In genomic region chr20:59598625-59599310, GRCh38 we compare ENCODE assay signal across 10 cellular contexts. TPM values are rescaled to one million over a fixed set of nuclear protein-coding genes. Genes with fewer than 3 reads are reported as not detected.
DNase-seq lines count a peak whose midpoint lies in the region; ATAC-seq and TF ChIP-seq lines count a peak whose summit lies in the region.
"Had no signal": no experiment of that assay in that cellular context is flagged by ENCODE, and none has a peak within 500 bp of the region (broad histone marks: within the 10 kb centered on the region; RNA-seq: fewer than 3 reads in every experiment).

No MANE protein-coding gene starts in this region.

- no peak overlapping the region for H3K4me2 ChIP-seq in OCI-LY1 (ENCODE audit: low read length)

- no peaks in the 10 kb centered on the region for H3F3A ChIP-seq in OCI-LY1 (ENCODE audit: insufficient read depth, low read length)

- H2AFZ ChIP-seq in OCI-LY1 (ENCODE audit: low read length): no peak overlapping the region

- no peak overlapping the region for H3K9ac ChIP-seq in OCI-LY1 (ENCODE audit: low read length)

- no peak for TF ChIP-seq POLR2A in body of pancreas (IDR thresholded peaks at IDR 0.05)

- H3K9me2 ChIP-seq in OCI-LY1 (ENCODE audit: low read depth, low read length): no peaks in the 10 kb centered on the region

- H3K27ac ChIP-seq in OCI-LY1 (ENCODE audit: low read depth, low read length, poor library complexity, severe bottlenecking) (no peak overlapping the region), body of pancreas (no peak overlapping the region)

- H3K4me1 ChIP-seq in OCI-LY1 (ENCODE audit: insufficient read depth, low read length, severe bottlenecking): no peaks in the 10 kb centered on the region
- no peaks in the 10 kb centered on the region for H3K4me1 ChIP-seq in body of pancreas

- peak; percentile 14 for DNase-seq in NCI-H1092 treated with DMSO at 0.1 percent for 48 hours (lab: John Stamatoyannopoulos, UW)
- no peak for DNase-seq in NCI-H1092 (lab: John Stamatoyannopoulos, UW)
- DNase-seq in body of pancreas: peak; percentile 12 to 44 (median 38)
- DNase-seq in left lobe of liver (ENCODE audit: low spot score): no peak
- DNase-seq in superior temporal gyrus (ENCODE audit: extremely low spot score): peak; percentile 84

- ATAC-seq in HG03159 (IDR thresholded peaks at IDR 0.05; ENCODE audit: unreplicated experiment) (peak; percentile 70), body of pancreas (no peak), left lobe of liver (peak; percentile 67), GM18909 (IDR thresholded peaks at IDR 0.05; ENCODE audit: poor library complexity, unreplicated experiment) (no peak)

- peak; percentile 90 for TF ChIP-seq CTCF in OCI-LY1 (IDR thresholded peaks at IDR 0.05; ENCODE audit: low read length)
- peak; percentile 45 to 69 (median 65) for TF ChIP-seq CTCF in body of pancreas (IDR thresholded peaks at IDR 0.05)

- H3K27me3 ChIP-seq in OCI-LY1 (ENCODE audit: insufficient read depth, low read length): no peaks in the 10 kb centered on the region
- no peaks in the 10 kb centered on the region for H3K27me3 ChIP-seq in body of pancreas

- 19 to 23% methylated on average over 12 to 13 of the region's 13 CpGs for WGBS in body of pancreas, 2 donors

- no peaks in the 10 kb centered on the region for H3K36me3 ChIP-seq in OCI-LY1 (ENCODE audit: insufficient read depth, low read length)
- no peaks in the 10 kb centered on the region for H3K36me3 ChIP-seq in body of pancreas (replicated peaks in 1 of 2; ENCODE audit: insufficient read depth in 1 of 2, low read depth in 2 of 2)

- H4K20me1 ChIP-seq in OCI-LY1 (ENCODE audit: insufficient read depth, low read length): no peaks in the 10 kb centered on the region

- H3K9me3 ChIP-seq in OCI-LY1 (ENCODE audit: low read length) (no peaks in the 10 kb centered on the region), body of pancreas (no peaks in the 10 kb centered on the region)

- H3K79me2 ChIP-seq in OCI-LY1 (ENCODE audit: insufficient read depth, low read length): no peaks in the 10 kb centered on the region

- H3K4me3 ChIP-seq in OCI-LY1 (ENCODE audit: low read depth, low read length, poor library complexity, severe bottlenecking) (no peak overlapping the region), body of pancreas (no peak overlapping the region)

- intact Hi-C loops in body of pancreas (cut with DNase I): no loop called here

RNA-seq across cellular contexts. Expression of gene PHACTR3, which starts 5.6 kb away (rescaled TPM):
- under 1 TPM; 0.52 to 0.66 TPM for total RNA-seq in body of pancreas
- 0.25 TPM for total RNA-seq in left lobe of liver
- total RNA-seq: activated naive CD4-positive, alpha-beta T cell treated with anti-CD3 and anti-CD28 coated beads, Interleukin-2, amount 50 U/mL, for 72 hours; CD4-positive, alpha-beta memory T cell had no signal

Comparison
In these comparisons a context has a peak if more than half of its experiments do, and no peak if none do; other contexts are left out.
1. DNase-seq: peak in NCI-H1092 treated with DMSO at 0.1 percent for 48 hours (single experiment), body of pancreas (4 of 4) and superior temporal gyrus (single experiment); none in NCI-H1092 (single experiment) and left lobe of liver (single experiment).
2. ATAC-seq: peak in HG03159 (single experiment) and left lobe of liver (single experiment); none in body of pancreas (single experiment) and GM18909 (single experiment).